ENCODE assay signal across 26 cellular contexts in the genomic region with DNA sequence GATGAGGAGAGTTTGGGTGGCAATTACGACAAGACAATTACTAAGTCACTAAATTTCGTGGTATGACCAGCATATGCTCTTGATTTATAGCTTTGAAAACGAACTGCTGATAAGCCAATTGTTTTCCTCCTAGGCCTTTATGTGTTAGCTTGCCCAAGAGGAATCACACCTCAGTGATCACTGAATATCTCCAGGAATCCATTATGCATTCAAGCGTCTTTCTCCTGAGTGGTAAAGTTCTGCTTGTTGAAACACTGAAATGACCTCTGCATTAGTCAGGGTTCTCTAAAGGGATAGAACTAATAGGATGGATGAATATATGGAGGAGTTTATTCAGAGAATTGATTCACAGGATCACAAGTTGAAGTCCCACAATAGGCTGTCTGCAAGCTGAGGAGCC.
A peak's percentile ranks its signal among the peaks of the same experiment; 100 is the strongest.
DNase-seq lines count a peak whose midpoint lies in the region; FAIRE-seq and TF ChIP-seq lines count a peak whose summit lies in the region.
"Had no signal": no experiment of that assay in that cellular context is flagged by ENCODE, and none has a peak within 500 bp of the region (broad histone marks: within the 10 kb centered on the region; RNA-seq: fewer than 3 reads in every experiment).

No MANE protein-coding gene starts in this region.

- TF ChIP-seq CTCF in GM10266 (IDR thresholded peaks at IDR 0.05; ENCODE audit: control insufficient read depth, insufficient read depth, low read depth, missing control alignments): no peak

- FAIRE-seq in RCC 7860 (lab: Jason Lieb, UNC): peak; percentile 87
- FAIRE-seq: H54 had no signal

- DNase-seq in NCI-H510A treated with DMSO at 0.1 percent for 48 hours (lab: John Stamatoyannopoulos, UW) (peak; percentile 11), NCI-H510A (lab: John Stamatoyannopoulos, UW) (no peak), RCC 7860 (ENCODE audit: low spot score) (peak; percentile 83), iris pigment epithelial cell (ENCODE audit: low read depth) (peak; percentile 49), renal cortical epithelial cell (ENCODE audit: low read depth) (peak; percentile 98), G401 (ENCODE audit: low spot score) (no peak), SIG-M5 treated with dmso at 0.1 percent for 504 hours (lab: John Stamatoyannopoulos, UW; ENCODE audit: unreplicated experiment) (no peak), GM10266 (ENCODE audit: extremely low spot score) (no peak)
- DNase-seq: 8988T; activated CD4-positive, alpha-beta memory T cell treated with anti-CD3 and anti-CD28 coated beads, Interleukin-2, amount 10 ng/mL, durations not matched to agents 7 days and 5 days; activated CD4-positive, CD25-positive, alpha-beta regulatory T cell treated with anti-CD3 and anti-CD28 coated beads, Interleukin-2, amount 50 U/mL, for 72 hours; activated CD8-positive, alpha-beta memory T cell treated with anti-CD3 and anti-CD28 coated beads, Interleukin-2, amount 50 U/mL, for 48 hours; activated naive CD4-positive, alpha-beta T cell treated with Interleukin-2 at 50 U/mL for 16 hours; AML-193; CD4-positive, CD25-positive, alpha-beta regulatory T cell; gastrocnemius medialis; immature natural killer cell; NCI-H2107; NCI-H345; NCI-H82; right lobe of liver; SK-N-SH; spleen; stimulated activated CD4-positive, alpha-beta T cell treated with anti-CD3 and anti-CD28 coated beads, Interleukin-2, amount 100 ng/mL, for 24 hours; stimulated activated naive CD8-positive, alpha-beta T cell treated with anti-CD3 and anti-CD28 coated beads, Interleukin-15, amount 100 ng/mL, for 72 hours had no signal

- in situ Hi-C loops in G401 (cut with HindIII; ENCODE audit: low sequenced_read_pairs): no loop called here

Comparison
In these comparisons a context has a peak if more than half of its experiments do, and no peak if none do; other contexts are left out.
1. DNase-seq: peak in NCI-H510A treated with DMSO at 0.1 percent for 48 hours (single experiment), RCC 7860 (single experiment), iris pigment epithelial cell (single experiment) and renal cortical epithelial cell (single experiment); none in NCI-H510A (single experiment), G401 (single experiment), SIG-M5 treated with dmso at 0.1 percent for 504 hours (single experiment) and GM10266 (single experiment).